Comparison of ENCODE assay signal across 8 cellular contexts in genomic region chr7:77759294-77759889, GRCh38. TPM values are rescaled to one million over a fixed set of nuclear protein-coding genes. Genes with fewer than 3 reads are reported as not detected.
DNase-seq lines count a peak whose midpoint lies in the region; ATAC-seq and TF ChIP-seq lines count a peak whose summit lies in the region.

No MANE protein-coding gene starts in this region.

- H3K9ac ChIP-seq in trophoblast cell (ENCODE audit: low read length), result no peak overlapping the region

- H3K9me3 Mint-ChIP-seq in activated naive CD4-positive, alpha-beta T cell treated with anti-CD3 and anti-CD28 coated beads, Interleukin-2, amount 10 ng/mL, durations not matched to agents 7 days and 5 days, result no peaks in the 10 kb centered on the region

- no peaks in the 10 kb centered on the region for H3K79me1 ChIP-seq in trophoblast cell (ENCODE audit: low read length)

- H3K27me3 ChIP-seq in SJCRH30 (no peaks in the 10 kb centered on the region), trophoblast cell (ENCODE audit: insufficient read depth, low read length) (no peaks in the 10 kb centered on the region), uterus (no peaks in the 10 kb centered on the region)

- DNase-seq in GM10266 (ENCODE audit: extremely low spot score) (peak; percentile 21), SJCRH30 (peak; percentile 48 to 83), glomerular endothelial cell (ENCODE audit: extremely low read depth, low read depth, low spot score) (peak; percentile 73), trophoblast cell (peak; percentile 62 to 89), uterus (peak; percentile 36 to 74)
- DNase-seq in activated naive CD4-positive, alpha-beta T cell treated with anti-CD3 and anti-CD28 coated beads, Interleukin-2, amount 10 ng/mL, durations not matched to agents 7 days and 5 days, result peak; percentile 74

- no peak overlapping the region for H3K27ac Mint-ChIP-seq in activated naive CD4-positive, alpha-beta T cell treated with anti-CD3 and anti-CD28 coated beads, Interleukin-2, amount 10 ng/mL, durations not matched to agents 7 days and 5 days

- H3K23ac ChIP-seq in trophoblast cell (ENCODE audit: low read length), result no peak overlapping the region

- CTCF ChIA-PET in activated naive CD4-positive, alpha-beta T cell treated with anti-CD3 and anti-CD28 coated beads, Interleukin-2, amount 10 ng/mL, durations not matched to agents 7 days and 5 days (lab: Charles Lee), result interaction anchor here (0.6 to 3.4 kb wide), 15 partner anchors 8 to 210 kb away, joined by 3 to 41 read pairs (median 4); no protein-coding TSS in a partner anchor

- H4K12ac ChIP-seq in trophoblast cell (ENCODE audit: low read depth, low read length), result no peak overlapping the region

- no peaks in the 10 kb centered on the region for H3K27me3 Mint-ChIP-seq in activated naive CD4-positive, alpha-beta T cell treated with anti-CD3 and anti-CD28 coated beads, Interleukin-2, amount 10 ng/mL, durations not matched to agents 7 days and 5 days

- H4K8ac ChIP-seq in trophoblast cell (ENCODE audit: low read depth, low read length), result no peak overlapping the region

- no peaks in the 10 kb centered on the region for H3K36me3 ChIP-seq in SJCRH30
- H3K36me3 ChIP-seq in trophoblast cell (ENCODE audit: control insufficient read depth in 1 of 2, insufficient read depth in 2 of 2, low read length in 2 of 2), result no peaks in the 10 kb centered on the region
- H3K36me3 ChIP-seq in uterus, result no peaks in the 10 kb centered on the region

- no CpG with 5 or more reads among the region's 3 CpGs for WGBS in trophoblast cell (ENCODE audit: extremely low coverage, insufficient coverage, insufficient read length)

- no peak overlapping the region for H2BK5ac ChIP-seq in trophoblast cell (ENCODE audit: low read depth, low read length, poor library complexity)

- intact Hi-C loops in uterus (cut with DNase I; ENCODE audit: low total_unique reads), result loop anchor here (5.0 kb wide), 1 partner anchor 107 kb away; no protein-coding TSS in a partner anchor

- no peak overlapping the region for H2BK12ac ChIP-seq in trophoblast cell (ENCODE audit: low read length)

- no peak overlapping the region for H2AK5ac ChIP-seq in trophoblast cell (ENCODE audit: low read length)

- no peak overlapping the region for H3K4me2 ChIP-seq in trophoblast cell (ENCODE audit: low read length)

- peaks cover 3% of the 10 kb centered on the region for H3K36me3 Mint-ChIP-seq in activated naive CD4-positive, alpha-beta T cell treated with anti-CD3 and anti-CD28 coated beads, Interleukin-2, amount 10 ng/mL, durations not matched to agents 7 days and 5 days

- H3K4me1 ChIP-seq in SJCRH30 (peaks cover 11% of the 10 kb centered on the region), trophoblast cell (ENCODE audit: control insufficient read depth in 1 of 2, insufficient read depth in 2 of 2, low read length in 2 of 2) (no peaks in the 10 kb centered on the region), uterus (peaks cover 0 to 4% of the 10 kb centered on the region in 2 donors)

- H3K9me3 ChIP-seq in SJCRH30 (replicated peaks), result no peaks in the 10 kb centered on the region
- no peaks in the 10 kb centered on the region for H3K9me3 ChIP-seq in trophoblast cell (ENCODE audit: insufficient read depth, low read depth, low read length)
- no peaks in the 10 kb centered on the region for H3K9me3 ChIP-seq in uterus

- no peak overlapping the region for H3K14ac ChIP-seq in trophoblast cell (ENCODE audit: low read length)

- H3K4me3 ChIP-seq in SJCRH30, result no peak overlapping the region
- no peak overlapping the region for H3K4me3 ChIP-seq in trophoblast cell (ENCODE audit: low read depth, low read length)
- H3K4me3 ChIP-seq in uterus, result no peak overlapping the region

- no peaks in the 10 kb centered on the region for H3K79me2 ChIP-seq in trophoblast cell (ENCODE audit: control insufficient read depth, insufficient read depth, low read length, poor library complexity)

- no peak overlapping the region for H4K91ac ChIP-seq in trophoblast cell (ENCODE audit: low read depth, low read length)

- no peak overlapping the region for H2AFZ ChIP-seq in trophoblast cell (ENCODE audit: insufficient read depth, low read length, poor library complexity)

- H3K27ac ChIP-seq in SJCRH30 (no peak overlapping the region), trophoblast cell (ENCODE audit: low read depth, low read length) (no peak overlapping the region), uterus (peak overlapping the region in 1 of 2 donors; percentile 52)

- no peak overlapping the region for H3K4me3 Mint-ChIP-seq in activated naive CD4-positive, alpha-beta T cell treated with anti-CD3 and anti-CD28 coated beads, Interleukin-2, amount 10 ng/mL, durations not matched to agents 7 days and 5 days

- ATAC-seq in GM18511 (IDR thresholded peaks at IDR 0.05; ENCODE audit: unreplicated experiment), result no peak

- TF ChIP-seq CTCF in GM10266 (IDR thresholded peaks at IDR 0.05; ENCODE audit: control insufficient read depth, insufficient read depth, low read depth, missing control alignments) (peak; percentile 67), LNCAP (IDR thresholded peaks at IDR 0.05) (peak; percentile 73), uterus (IDR thresholded peaks at IDR 0.05) (peak; percentile 74 to 81 (median 78))

- H3K18ac ChIP-seq in trophoblast cell (ENCODE audit: low read length), result no peak overlapping the region

- peaks cover 5% of the 10 kb centered on the region for H3K4me1 Mint-ChIP-seq in activated naive CD4-positive, alpha-beta T cell treated with anti-CD3 and anti-CD28 coated beads, Interleukin-2, amount 10 ng/mL, durations not matched to agents 7 days and 5 days

- H2BK120ac ChIP-seq in trophoblast cell (ENCODE audit: insufficient read depth, low read length, poor library complexity), result no peak overlapping the region

- H3K4ac ChIP-seq in trophoblast cell (ENCODE audit: low read depth, low read length), result no peak overlapping the region

- no peak for TF ChIP-seq POLR2A in uterus (IDR thresholded peaks at IDR 0.05)

RNA-seq across cellular contexts. Expression of gene TMEM60, which starts 38.8 kb away (rescaled TPM):
- 32.3 and 34.9 TPM in 2 replicates for total RNA-seq in SJCRH30 (2014; rRNA removed; shearing (Covaris generic))
- total RNA-seq in glomerular endothelial cell (15.2 and 23.6 TPM in 2 replicates), uterus (10 to 100 TPM in 2 of 4 donors, 1 to 10 TPM in 1, under 1 TPM in 1; 0.51 to 27.6 (median 9.0) TPM)
- polyA plus RNA-seq in trophoblast cell (2013), result 18.3 and 19.1 TPM in 2 replicates

RNA-seq across cellular contexts. Expression of gene PHTF2, which starts 39.2 kb away (rescaled TPM):
- 53.9 and 62.2 TPM in 2 replicates for total RNA-seq in SJCRH30 (2014; rRNA removed; shearing (Covaris generic))
- total RNA-seq in glomerular endothelial cell (8.3 and 13.2 TPM in 2 replicates), uterus (10 to 100 TPM in 3 of 4 donors, 1 to 10 TPM in 1; 6.4 to 54.8 (median 24.7) TPM)
- 35.9 and 37.1 TPM in 2 replicates for polyA plus RNA-seq in trophoblast cell (2013)

Comparison
In these comparisons a context has a peak if more than half of its experiments do, and no peak if none do; other contexts are left out.
1. DNase-seq: peak in every context shown above with its lines; median percentile 76 in trophoblast cell; 74 in activated naive CD4-positive, alpha-beta T cell treated with anti-CD3 and anti-CD28 coated beads, Interleukin-2, amount 10 ng/mL, durations not matched to agents 7 days and 5 days; 73 in glomerular endothelial cell; 66 in SJCRH30; 55 in uterus; 21 in GM10266.